In genomic region chr22:32789797-32790620, GRCh38 we compare ENCODE assay signal across 1 cellular context.
TF ChIP-seq lines count a peak whose summit lies in the region.

No MANE protein-coding gene starts in this region.

TF ChIP-seq in HepG2, 621 proteins besides CTCF, POLR2A, EP300 and RAD21 (continued from another document and continues in another):
- TF ChIP-seq ATF6 (CRISPR knock-in tag; conservative IDR thresholded peaks at IDR 0.05), result no peak
- no peak for TF ChIP-seq ZNF430 (CRISPR knock-in tag; IDR thresholded peaks at IDR 0.05)
- TF ChIP-seq GLI4 (CRISPR knock-in tag; IDR thresholded peaks at IDR 0.05; ENCODE audit: borderline replicate concordance), result no peak
- no peak for TF ChIP-seq TFDP2 (CRISPR knock-in tag; IDR thresholded peaks at IDR 0.05)
- no peak for TF ChIP-seq MAF1 (CRISPR knock-in tag; IDR thresholded peaks at IDR 0.05; ENCODE audit: borderline replicate concordance)
- TF ChIP-seq ZNF652 (CRISPR knock-in tag; IDR thresholded peaks at IDR 0.05; ENCODE audit: borderline replicate concordance, low read depth), result no peak
- peak; percentile 79 for TF ChIP-seq TBX2 (CRISPR knock-in tag; IDR thresholded peaks at IDR 0.05; ENCODE audit: borderline replicate concordance)
- no peak for TF ChIP-seq ELF1 (CRISPR knock-in tag; IDR thresholded peaks at IDR 0.05)
- TF ChIP-seq FOXO1 (CRISPR knock-in tag; IDR thresholded peaks at IDR 0.05), result peak; percentile 55; the same call in 1 of the 2 replicates
- no peak for TF ChIP-seq DMTF1 (CRISPR knock-in tag; IDR thresholded peaks at IDR 0.05)
- no peak for TF ChIP-seq ZFAT (CRISPR knock-in tag; conservative IDR thresholded peaks at IDR 0.05)
- TF ChIP-seq THAP11 (CRISPR knock-in tag; IDR thresholded peaks at IDR 0.05), result peak; percentile 46
- no peak for TF ChIP-seq STAT6 (CRISPR knock-in tag; IDR thresholded peaks at IDR 0.05; ENCODE audit: borderline replicate concordance)
- no peak for TF ChIP-seq ZNF710 (CRISPR knock-in tag; IDR thresholded peaks at IDR 0.05; ENCODE audit: borderline replicate concordance)
- no peak for TF ChIP-seq HES4 (CRISPR knock-in tag; IDR thresholded peaks at IDR 0.05; ENCODE audit: borderline replicate concordance)
- no peak for TF ChIP-seq SRSF1 (optimal IDR thresholded peaks at IDR 0.05; ENCODE audit: low read depth, low read length)
- TF ChIP-seq YEATS2 (CRISPR knock-in tag; IDR thresholded peaks at IDR 0.05; ENCODE audit: borderline replicate concordance), result no peak
- TF ChIP-seq JDP2 (CRISPR knock-in tag; IDR thresholded peaks at IDR 0.05; ENCODE audit: borderline replicate concordance), result no peak
- TF ChIP-seq ARID4A (CRISPR knock-in tag; IDR thresholded peaks at IDR 0.05; ENCODE audit: borderline replicate concordance), result no peak
- no peak for TF ChIP-seq ZNF562 (CRISPR knock-in tag; IDR thresholded peaks at IDR 0.05; ENCODE audit: borderline replicate concordance)
- TF ChIP-seq RCOR2 (CRISPR knock-in tag; IDR thresholded peaks at IDR 0.05), result 0 out of 2 replicates have a peak, but pooled peaks have one; percentile 61
- TF ChIP-seq ZNF331 (CRISPR knock-in tag; IDR thresholded peaks at IDR 0.05), result peak; percentile 61; the same call in 1 of the 2 replicates
- no peak for TF ChIP-seq RFXAP (CRISPR knock-in tag; IDR thresholded peaks at IDR 0.05; ENCODE audit: borderline replicate concordance)
- TF ChIP-seq ZNF549 (CRISPR knock-in tag; IDR thresholded peaks at IDR 0.05), result no peak
- TF ChIP-seq ZNF660 (CRISPR knock-in tag; IDR thresholded peaks at IDR 0.05; ENCODE audit: borderline replicate concordance, low read depth), result no peak
- no peak for TF ChIP-seq TP53 (CRISPR knock-in tag; conservative IDR thresholded peaks at IDR 0.05)
- TF ChIP-seq IKZF5 (CRISPR knock-in tag; IDR thresholded peaks at IDR 0.05), result 0 out of 2 replicates have a peak, but pooled peaks have one; percentile 50
- TF ChIP-seq HIC2 (CRISPR knock-in tag; IDR thresholded peaks at IDR 0.05; ENCODE audit: low read depth), result no peak
- no peak for TF ChIP-seq ZNF687 (CRISPR knock-in tag; IDR thresholded peaks at IDR 0.05)
- TF ChIP-seq THYN1 (CRISPR knock-in tag; IDR thresholded peaks at IDR 0.05; ENCODE audit: borderline replicate concordance, low read depth), result no peak
- no peak for TF ChIP-seq ZNF441 (CRISPR knock-in tag; IDR thresholded peaks at IDR 0.05; ENCODE audit: borderline replicate concordance)
- no peak for TF ChIP-seq MAZ (IDR thresholded peaks at IDR 0.05; ENCODE audit: borderline replicate concordance, low read depth, low read length)
- TF ChIP-seq MAZ (CRISPR knock-in tag; IDR thresholded peaks at IDR 0.05; ENCODE audit: low read depth), result no peak
